In the genomic region with DNA sequence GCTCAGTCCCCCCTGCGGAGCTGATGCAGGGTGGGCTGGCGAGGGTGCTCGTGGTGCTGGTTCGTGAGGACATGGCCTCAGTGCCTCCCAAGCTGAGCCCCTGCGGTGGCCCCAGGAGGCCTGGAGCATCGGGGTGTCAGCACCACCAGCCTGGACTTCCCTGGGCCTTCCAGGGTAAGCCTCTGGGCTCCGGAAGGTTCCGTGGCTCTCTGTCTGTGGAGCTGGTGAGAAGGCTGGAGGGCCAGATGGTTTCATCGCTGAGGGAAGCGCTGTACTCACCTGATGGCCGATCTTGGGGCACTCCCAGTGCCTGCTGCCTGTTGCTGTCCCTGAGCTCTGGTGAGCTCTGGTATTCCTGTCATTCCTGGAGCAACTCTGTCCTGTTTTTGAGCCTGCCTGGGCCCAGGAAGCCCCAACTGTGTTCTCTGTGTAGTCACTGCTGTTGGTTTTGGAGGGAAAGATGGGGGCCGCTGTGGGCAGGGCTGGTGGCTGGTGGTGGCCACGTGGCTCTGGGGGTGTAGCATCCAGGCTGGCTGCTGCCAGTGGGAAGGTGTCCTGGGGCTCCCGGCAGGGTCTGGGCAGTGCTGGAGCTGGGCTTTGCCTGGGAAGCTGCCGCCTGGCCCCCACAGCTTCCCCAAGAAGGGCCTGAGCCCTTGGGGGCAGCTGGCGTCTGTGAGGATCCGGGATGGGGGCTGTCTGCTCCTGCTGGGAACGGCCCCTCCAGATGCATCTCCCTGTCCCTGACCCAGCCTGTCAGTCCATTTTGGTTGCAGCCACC, we compare ENCODE assay signal across 20 cellular contexts. TPM values are rescaled to one million over a fixed set of nuclear protein-coding genes. Genes with fewer than 3 reads are reported as not detected.
DNase-seq lines count a peak whose midpoint lies in the region; FAIRE-seq and TF ChIP-seq lines count a peak whose summit lies in the region.
"Had no signal": no experiment of that assay in that cellular context is flagged by ENCODE, and none has a peak within 500 bp of the region (broad histone marks: within the 10 kb centered on the region; RNA-seq: fewer than 3 reads in every experiment).

No MANE protein-coding gene starts in this region.

- no peak overlapping the region for H3K27ac Mint-ChIP-seq in MCF 10A (ENCODE audit: low read depth, unreplicated experiment)
- H3K27ac Mint-ChIP-seq: CD4-positive, CD25-positive, alpha-beta regulatory T cell had no signal

- no peaks in the 10 kb centered on the region for H3K27me3 Mint-ChIP-seq in MCF 10A (ENCODE audit: insufficient read depth, unreplicated experiment)
- H3K27me3 Mint-ChIP-seq: CD4-positive, CD25-positive, alpha-beta regulatory T cell had no signal

- no peaks in the 10 kb centered on the region for H3K27me3 ChIP-seq in GM06990 (replicated peaks; ENCODE audit: control insufficient read depth, insufficient read depth, low read length)
- H3K27me3 ChIP-seq: BE2C, SJSA1 had no signal

- no TSS peak for BruUV-seq in MCF 10A (replicated peaks; lab: Mats Ljungman, UMichigan)

- CTCF ChIA-PET in RWPE1 (lab: Yijun Ruan, JAX): interaction anchor here (0.6 to 1.1 kb wide), 2 partner anchors 11 to 96 kb away, joined by 3 to 4 read pairs; no protein-coding TSS in a partner anchor
- CTCF ChIA-PET in MCF 10A (lab: Yijun Ruan, JAX): no interaction called here

- H3K36me3 ChIP-seq in GM06990 (ENCODE audit: control insufficient read depth, insufficient read depth, low read length) (peaks cover 24% of the 10 kb centered on the region), kidney (ENCODE audit: control insufficient read depth in 1 of 2, insufficient read depth in 2 of 2, low read length in 2 of 2) (peaks cover 2% of the 10 kb centered on the region in 2 donors)
- H3K36me3 ChIP-seq: SJSA1 had no signal

- H3K27ac ChIP-seq in RWPE1 (peak overlapping the region; percentile 61), kidney (ENCODE audit: low read depth in 2 of 2, low read length in 2 of 2) (no peak overlapping the region)
- H3K27ac ChIP-seq: GM23248, HL-60, KMS-11, SJSA1 had no signal

- H3K9ac ChIP-seq in kidney (ENCODE audit: low read length in 2 of 2): no peak overlapping the region
- H3K9ac ChIP-seq: GM23248, KMS-11 had no signal

- H3K4me1 ChIP-seq in kidney (ENCODE audit: control insufficient read depth in 1 of 2, insufficient read depth in 1 of 2, low read depth in 1 of 2, low read length in 2 of 2): no peaks in the 10 kb centered on the region
- H3K4me1 ChIP-seq: BE2C, SJSA1 had no signal

- no peak for FAIRE-seq in kidney (lab: Jason Lieb, UNC)
- FAIRE-seq: GM12892 had no signal

- no peaks in the 10 kb centered on the region for H3K9me3 Mint-ChIP-seq in MCF 10A (ENCODE audit: unreplicated experiment)
- H3K9me3 Mint-ChIP-seq: CD4-positive, CD25-positive, alpha-beta regulatory T cell had no signal

- POLR2A ChIA-PET in RWPE1 (lab: Yijun Ruan, JAX; ENCODE audit: low non-redundant PET) (no interaction called here), MCF 10A (lab: Yijun Ruan, JAX) (no interaction called here)

- peaks cover 14% of the 10 kb centered on the region for H3K36me3 Mint-ChIP-seq in MCF 10A (ENCODE audit: insufficient read depth, unreplicated experiment)

- H3K4me1 Mint-ChIP-seq in MCF 10A (ENCODE audit: insufficient read depth, unreplicated experiment): peaks cover 15% of the 10 kb centered on the region

- no peak for TF ChIP-seq CTCF in GM06990 (IDR thresholded peaks at IDR 0.05; ENCODE audit: insufficient read depth, low read length, poor library complexity, severe bottlenecking)
- no peak for TF ChIP-seq CTCF in RWPE1 (conservative IDR thresholded peaks at IDR 0.05; ENCODE audit: low read depth)
- TF ChIP-seq CTCF in kidney (IDR thresholded peaks at IDR 0.05; ENCODE audit: borderline replicate concordance, extremely low read depth, insufficient read depth): no peak
- TF ChIP-seq CTCF in MCF 10A (IDR thresholded peaks at IDR 0.05; ENCODE audit: unreplicated experiment): no peak

- no peak overlapping the region for H3K4me3 Mint-ChIP-seq in MCF 10A (ENCODE audit: unreplicated experiment)
- H3K4me3 Mint-ChIP-seq: CD4-positive, CD25-positive, alpha-beta regulatory T cell had no signal

- H3K4me3 ChIP-seq in GM06990 (replicated peaks; ENCODE audit: low read depth, low read length): no peak overlapping the region
- no peak overlapping the region for H3K4me3 ChIP-seq in kidney (ENCODE audit: low read length in 2 of 2)
- H3K4me3 ChIP-seq: GM23248, SJSA1 had no signal

- peak; percentile 4 for DNase-seq in GM06990 (ENCODE audit: extremely low read depth, insufficient read length)
- no peak for DNase-seq in RWPE1 (ENCODE audit: low spot score)
- DNase-seq in kidney: peak; percentile 64
- no peak for DNase-seq in DMS114 treated with DMSO at 0.1 percent for 48 hours (lab: John Stamatoyannopoulos, UW; ENCODE audit: unreplicated experiment)
- DNase-seq in MCF 10A (ENCODE audit: unreplicated experiment): no peak
- DNase-seq: CD4-positive, CD25-positive, alpha-beta regulatory T cell; DMS79 treated with DMSO at 0.1 percent for 48 hours; GM23248; HCEC 1CT; MV-4-11; NCI-H2029 treated with DMSO at 0.1 percent for 48 hours; NCI-H226; NCI-H524; NK-92 treated with Interleukin-12 subunit alpha and Interleukin-12 subunit beta, amount 100 ng/mL, for 24 hours had no signal

- intact Hi-C loops in kidney (cut with DNase I): no loop called here
- intact Hi-C loops in MCF 10A (cut with micrococcal nuclease): no loop called here

- H3K9me3 ChIP-seq in kidney (ENCODE audit: control insufficient read depth in 1 of 2, low read length in 2 of 2): no peaks in the 10 kb centered on the region
- H3K9me3 ChIP-seq: BE2C, SJSA1 had no signal

RNA-seq across cellular contexts. Expression of a gene that starts 18.3 kb away (rescaled TPM):
- total RNA-seq in kidney (112 TPM), MCF 10A (2022) (154 and 166 TPM in 2 replicates)
- 30.4 TPM for polyA plus RNA-seq in kidney (ENCODE audit: insufficient read depth, low read depth, low replicate concordance)

RNA-seq across cellular contexts. Expression of a gene that starts 36.7 kb away (rescaled TPM):
- 357 TPM for total RNA-seq in kidney
- polyA plus RNA-seq in kidney (ENCODE audit: insufficient read depth, low read depth, low replicate concordance): 338 TPM
- 31.1 and 50.5 TPM in 2 replicates for total RNA-seq in MCF 10A (2022)

RNA-seq across cellular contexts. Expression of a gene that starts 39.6 kb away (rescaled TPM):
- total RNA-seq in kidney: 3.3 TPM
- 1.5 TPM for polyA plus RNA-seq in kidney (ENCODE audit: insufficient read depth, low read depth, low replicate concordance)
- total RNA-seq in MCF 10A (2022): 4.1 and 6.2 TPM in 2 replicates
- total RNA-seq: HT-29 had no signal

RNA-seq across cellular contexts. Expression of a gene that starts 48.8 kb away (rescaled TPM):
- 381 TPM for total RNA-seq in kidney
- polyA plus RNA-seq in kidney (ENCODE audit: insufficient read depth, low read depth, low replicate concordance): 272 TPM
- total RNA-seq in MCF 10A (2022): not detected in 2 replicates

RNA-seq across cellular contexts. Expression of a gene that starts 53.1 kb away (rescaled TPM):
- total RNA-seq in kidney: 13.2 TPM
- polyA plus RNA-seq in kidney (ENCODE audit: insufficient read depth, low read depth, low replicate concordance): 6.9 TPM
- 11.2 and 17.6 TPM in 2 replicates for total RNA-seq in MCF 10A (2022)

Comparison
In these comparisons a context has a peak if more than half of its experiments do, and no peak if none do; other contexts are left out.
1. DNase-seq: peak in GM06990 (single experiment) and kidney (single experiment); none in RWPE1 (single experiment), DMS114 treated with DMSO at 0.1 percent for 48 hours (single experiment) and MCF 10A (single experiment).